In the genomic region with DNA sequence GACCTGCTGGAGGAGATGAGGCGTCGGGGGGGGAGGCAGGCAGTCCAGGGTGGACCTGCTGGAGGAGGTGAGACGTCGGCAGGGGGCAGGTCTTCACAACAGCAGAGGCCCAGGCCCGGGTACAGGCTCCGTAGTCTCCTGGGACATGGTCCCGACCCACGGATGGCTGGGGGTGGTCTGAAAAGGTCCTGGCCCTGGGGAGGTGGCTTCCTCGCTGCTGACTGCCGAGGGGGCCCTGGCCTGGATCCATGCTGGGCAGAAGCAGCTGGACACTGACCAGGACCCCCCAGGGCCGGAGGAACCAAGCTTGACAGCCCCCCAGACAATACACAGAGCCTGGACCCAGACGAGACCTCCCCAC, we compare ENCODE assay signal across 19 cellular contexts. TPM values are rescaled to one million over a fixed set of nuclear protein-coding genes. Genes with fewer than 3 reads are reported as not detected.
DNase-seq lines count a peak whose midpoint lies in the region; ATAC-seq and TF ChIP-seq lines count a peak whose summit lies in the region.
"Had no signal": no experiment of that assay in that cellular context is flagged by ENCODE, and none has a peak within 500 bp of the region (broad histone marks: within the 10 kb centered on the region; RNA-seq: fewer than 3 reads in every experiment).

No MANE protein-coding gene starts in this region.

- no peaks in the 10 kb centered on the region for H3K79me2 ChIP-seq in PC-3 (ENCODE audit: low read length)

- H3F3A ChIP-seq in PC-3 (ENCODE audit: low read length, unreplicated experiment) = no peaks in the 10 kb centered on the region

- POLR2A ChIA-PET in PC-3 (lab: Charles Lee; ENCODE audit: unreplicated experiment) = no interaction called here

- peaks cover 2% of the 10 kb centered on the region for H3K4me1 Mint-ChIP-seq in activated CD8-positive, alpha-beta memory T cell treated with anti-CD3 and anti-CD28 coated beads, Interleukin-2, amount 10 ng/mL, durations not matched to agents 7 days and 5 days
- H3K4me1 Mint-ChIP-seq in endothelial cell (ENCODE audit: unreplicated experiment) = peaks cover 19% of the 10 kb centered on the region
- peaks cover 5% of the 10 kb centered on the region for H3K4me1 Mint-ChIP-seq in stimulated activated effector memory CD8-positive, alpha-beta T cell treated with anti-CD3 and anti-CD28 coated beads, Interleukin-12 subunit alpha, Interleukin-12 subunit beta, amount 100 ng/mL, for 72 hours
- peaks cover 8% of the 10 kb centered on the region for H3K4me1 Mint-ChIP-seq in stimulated activated naive CD8-positive, alpha-beta T cell treated with anti-CD3 and anti-CD28 coated beads, Interleukin-15, amount 100 ng/mL, for 72 hours

- no peak overlapping the region for H3K27ac ChIP-seq in PC-3 (ENCODE audit: low read length)
- H3K27ac ChIP-seq: A549, HL-60, PC-9 had no signal

- no peaks in the 10 kb centered on the region for H4K20me1 ChIP-seq in PC-3 (ENCODE audit: low read length)

- H3K36me3 Mint-ChIP-seq in activated CD8-positive, alpha-beta memory T cell treated with anti-CD3 and anti-CD28 coated beads, Interleukin-2, amount 10 ng/mL, durations not matched to agents 7 days and 5 days = no peaks in the 10 kb centered on the region
- peaks cover 26% of the 10 kb centered on the region for H3K36me3 Mint-ChIP-seq in endothelial cell (ENCODE audit: low read depth, unreplicated experiment)
- H3K36me3 Mint-ChIP-seq in stimulated activated effector memory CD8-positive, alpha-beta T cell treated with anti-CD3 and anti-CD28 coated beads, Interleukin-12 subunit alpha, Interleukin-12 subunit beta, amount 100 ng/mL, for 72 hours = peaks cover 16% of the 10 kb centered on the region

- no peak overlapping the region for H3K9ac ChIP-seq in PC-3 (ENCODE audit: low read length)

- DNase-seq in activated CD8-positive, alpha-beta memory T cell treated with anti-CD3 and anti-CD28 coated beads, Interleukin-2, amount 10 ng/mL, durations not matched to agents 7 days and 5 days = no peak
- DNase-seq in activated CD8-positive, alpha-beta memory T cell treated with anti-CD3 and anti-CD28 coated beads, Interleukin-2, amount 50 U/mL, for 4 hours = no peak
- no peak for DNase-seq in PC-3
- DNase-seq in endothelial cell (ENCODE audit: low spot score) = no peak
- DNase-seq in stimulated activated effector memory CD8-positive, alpha-beta T cell treated with anti-CD3 and anti-CD28 coated beads, Interleukin-12 subunit alpha, Interleukin-12 subunit beta, amount 100 ng/mL, for 72 hours (ENCODE audit: low spot score in 2 of 2) = no peak
- no peak for DNase-seq in stimulated activated naive CD8-positive, alpha-beta T cell treated with anti-CD3 and anti-CD28 coated beads, Interleukin-15, amount 100 ng/mL, for 72 hours
- no peak for DNase-seq in 8988T
- DNase-seq: COR-L47, EL, NCI-H1436, NCI-H2029, NCI-H446 treated with DMSO at 0.1 percent for 48 hours, NCI-H748 treated with DMSO at 0.1 percent for 48 hours had no signal

- no peak overlapping the region for H3K4me2 ChIP-seq in PC-3 (ENCODE audit: low read length)
- H3K4me2 ChIP-seq: A549, PC-9 had no signal

- no peak overlapping the region for H2AFZ ChIP-seq in PC-3 (ENCODE audit: low read length)
- H2AFZ ChIP-seq: PC-9 had no signal

- no peaks in the 10 kb centered on the region for H3K9me3 Mint-ChIP-seq in activated CD8-positive, alpha-beta memory T cell treated with anti-CD3 and anti-CD28 coated beads, Interleukin-2, amount 10 ng/mL, durations not matched to agents 7 days and 5 days (ENCODE audit: low read depth)
- H3K9me3 Mint-ChIP-seq in endothelial cell (ENCODE audit: unreplicated experiment) = no peaks in the 10 kb centered on the region
- H3K9me3 Mint-ChIP-seq in stimulated activated effector memory CD8-positive, alpha-beta T cell treated with anti-CD3 and anti-CD28 coated beads, Interleukin-12 subunit alpha, Interleukin-12 subunit beta, amount 100 ng/mL, for 72 hours = no peaks in the 10 kb centered on the region
- no peaks in the 10 kb centered on the region for H3K9me3 Mint-ChIP-seq in stimulated activated naive CD8-positive, alpha-beta T cell treated with anti-CD3 and anti-CD28 coated beads, Interleukin-15, amount 100 ng/mL, for 72 hours
- H3K9me3 Mint-ChIP-seq: H9 had no signal

- TF ChIP-seq CTCF in PC-3 (conservative IDR thresholded peaks at IDR 0.05; ENCODE audit: low read depth, low read length) (no peak), endothelial cell (IDR thresholded peaks at IDR 0.05; ENCODE audit: unreplicated experiment) (no peak)

- intact Hi-C loops in PC-3 (cut with micrococcal nuclease) = loop anchor here (2.0 kb wide), 1 partner anchor 24 kb away; no protein-coding TSS in a partner anchor

- CTCF ChIA-PET in activated CD8-positive, alpha-beta memory T cell treated with anti-CD3 and anti-CD28 coated beads, Interleukin-2, amount 10 ng/mL, durations not matched to agents 7 days and 5 days (lab: Charles Lee) = interaction anchor here (0.7 to 2.4 kb wide), 19 partner anchors 10 to 399 kb away, joined by 3 to 33 read pairs (median 4); a partner anchor contains a TSS
- CTCF ChIA-PET in PC-3 (lab: Charles Lee) = interaction anchor here (0.6 to 1.5 kb wide), 2 partner anchors 22 to 27 kb away, joined by 3 to 6 read pairs; no protein-coding TSS in a partner anchor

- H3K4me3 Mint-ChIP-seq in activated CD8-positive, alpha-beta memory T cell treated with anti-CD3 and anti-CD28 coated beads, Interleukin-2, amount 10 ng/mL, durations not matched to agents 7 days and 5 days = no peak overlapping the region
- peak overlapping the region; percentile 51 for H3K4me3 Mint-ChIP-seq in endothelial cell (ENCODE audit: unreplicated experiment)
- no peak overlapping the region for H3K4me3 Mint-ChIP-seq in stimulated activated effector memory CD8-positive, alpha-beta T cell treated with anti-CD3 and anti-CD28 coated beads, Interleukin-12 subunit alpha, Interleukin-12 subunit beta, amount 100 ng/mL, for 72 hours
- no peak overlapping the region for H3K4me3 Mint-ChIP-seq in stimulated activated naive CD8-positive, alpha-beta T cell treated with anti-CD3 and anti-CD28 coated beads, Interleukin-15, amount 100 ng/mL, for 72 hours
- H3K4me3 Mint-ChIP-seq: CD14-positive monocyte, H9 had no signal

- H3K9me2 ChIP-seq in PC-3 (replicated peaks; ENCODE audit: low read length) = no peaks in the 10 kb centered on the region

- peaks cover 6% of the 10 kb centered on the region for H3K27me3 Mint-ChIP-seq in activated CD8-positive, alpha-beta memory T cell treated with anti-CD3 and anti-CD28 coated beads, Interleukin-2, amount 10 ng/mL, durations not matched to agents 7 days and 5 days
- peaks cover 82% of the 10 kb centered on the region for H3K27me3 Mint-ChIP-seq in endothelial cell (ENCODE audit: unreplicated experiment)
- H3K27me3 Mint-ChIP-seq in stimulated activated naive CD8-positive, alpha-beta T cell treated with anti-CD3 and anti-CD28 coated beads, Interleukin-15, amount 100 ng/mL, for 72 hours = peaks cover 26% of the 10 kb centered on the region

- H3K27ac Mint-ChIP-seq in activated CD8-positive, alpha-beta memory T cell treated with anti-CD3 and anti-CD28 coated beads, Interleukin-2, amount 10 ng/mL, durations not matched to agents 7 days and 5 days = no peak overlapping the region
- no peak overlapping the region for H3K27ac Mint-ChIP-seq in endothelial cell (ENCODE audit: unreplicated experiment)
- peak overlapping the region; percentile 29 for H3K27ac Mint-ChIP-seq in stimulated activated effector memory CD8-positive, alpha-beta T cell treated with anti-CD3 and anti-CD28 coated beads, Interleukin-12 subunit alpha, Interleukin-12 subunit beta, amount 100 ng/mL, for 72 hours
- H3K27ac Mint-ChIP-seq in stimulated activated naive CD8-positive, alpha-beta T cell treated with anti-CD3 and anti-CD28 coated beads, Interleukin-15, amount 100 ng/mL, for 72 hours = no peak overlapping the region
- H3K27ac Mint-ChIP-seq: CD14-positive monocyte, H9 had no signal

- BruUV-seq in PC-3 (replicated peaks; lab: Mats Ljungman, UMichigan) = no TSS peak

- ATAC-seq in activated CD8-positive, alpha-beta memory T cell treated with anti-CD3 and anti-CD28 coated beads, Interleukin-2, amount 10 ng/mL, durations not matched to agents 7 days and 5 days = peak; percentile 6
- ATAC-seq in PC-3 = 0 out of 2 replicates have a peak, but pooled peaks have one; percentile 8
- no peak for ATAC-seq in stimulated activated effector memory CD8-positive, alpha-beta T cell treated with anti-CD3 and anti-CD28 coated beads, Interleukin-12 subunit alpha, Interleukin-12 subunit beta, amount 100 ng/mL, for 72 hours
- ATAC-seq in stimulated activated naive CD8-positive, alpha-beta T cell treated with anti-CD3 and anti-CD28 coated beads, Interleukin-15, amount 100 ng/mL, for 72 hours = no peak
- no peak for ATAC-seq in HG02798 (IDR thresholded peaks at IDR 0.05; ENCODE audit: poor library complexity, unreplicated experiment)

- H3K27me3 ChIP-seq in PC-3 (ENCODE audit: low read length) = no peaks in the 10 kb centered on the region

- no peaks in the 10 kb centered on the region for H3K4me1 ChIP-seq in PC-3 (ENCODE audit: insufficient read depth, low read length)

- H3K4me3 ChIP-seq in PC-3 (ENCODE audit: low read length) = no peak overlapping the region
- H3K4me3 ChIP-seq: A549, PC-9 had no signal

- H3K9me3 ChIP-seq in PC-3 (ENCODE audit: low read length) = no peaks in the 10 kb centered on the region
- H3K9me3 ChIP-seq: A549 had no signal

- no peaks in the 10 kb centered on the region for H3K36me3 ChIP-seq in PC-3 (ENCODE audit: low read depth, low read length)

RNA-seq across cellular contexts. Expression of a gene that starts 8.5 kb away (rescaled TPM):
- 1 to 10 TPM in 1 of 2 experiments, under 1 TPM in 1; 0.29 to 1.1 TPM for total RNA-seq in activated CD8-positive, alpha-beta memory T cell treated with anti-CD3 and anti-CD28 coated beads, Interleukin-2, amount 10 ng/mL, durations not matched to agents 7 days and 5 days
- total RNA-seq in PC-3 (2014; rRNA removed) = 23.1 and 29.5 TPM in 2 replicates
- 945 TPM for total RNA-seq in endothelial cell (ENCODE audit: unreplicated experiment)

RNA-seq across cellular contexts. Expression of a gene that starts 16.0 kb away (rescaled TPM):
- 10 to 100 TPM; 16.9 to 20.5 TPM for total RNA-seq in activated CD8-positive, alpha-beta memory T cell treated with anti-CD3 and anti-CD28 coated beads, Interleukin-2, amount 10 ng/mL, durations not matched to agents 7 days and 5 days
- total RNA-seq in PC-3 (2014; rRNA removed) = 103 and 106 TPM in 2 replicates
- total RNA-seq in endothelial cell (ENCODE audit: unreplicated experiment) = 38.9 TPM

RNA-seq across cellular contexts. Expression of a gene that starts 41.1 kb away (rescaled TPM):
- total RNA-seq in activated CD8-positive, alpha-beta memory T cell treated with anti-CD3 and anti-CD28 coated beads, Interleukin-2, amount 10 ng/mL, durations not matched to agents 7 days and 5 days = not detected
- 19.5 and 26.3 TPM in 2 replicates for total RNA-seq in PC-3 (2014; rRNA removed)
- total RNA-seq in endothelial cell (ENCODE audit: unreplicated experiment) = 293 TPM

Comparison
In these comparisons a context has a peak if more than half of its experiments do, and no peak if none do; other contexts are left out.
1. ATAC-seq: peak in activated CD8-positive, alpha-beta memory T cell treated with anti-CD3 and anti-CD28 coated beads, Interleukin-2, amount 10 ng/mL, durations not matched to agents 7 days and 5 days (single experiment) and PC-3 (single experiment); none in stimulated activated effector memory CD8-positive, alpha-beta T cell treated with anti-CD3 and anti-CD28 coated beads, Interleukin-12 subunit alpha, Interleukin-12 subunit beta, amount 100 ng/mL, for 72 hours (single experiment), stimulated activated naive CD8-positive, alpha-beta T cell treated with anti-CD3 and anti-CD28 coated beads, Interleukin-15, amount 100 ng/mL, for 72 hours (single experiment) and HG02798 (single experiment).
2. RNA of a gene that starts 8.5 kb away (total RNA-seq): 945 TPM in endothelial cell (single experiment); 23.1 to 29.5 TPM in PC-3 and 0.29 to 1.1 TPM in activated CD8-positive, alpha-beta memory T cell treated with anti-CD3 and anti-CD28 coated beads, Interleukin-2, amount 10 ng/mL, durations not matched to agents 7 days and 5 days; every median in the first group is over 10 times any median in the second.
3. RNA of a gene that starts 41.1 kb away (total RNA-seq): 293 TPM in endothelial cell (single experiment) and 19.5 to 26.3 TPM in PC-3; not detected in activated CD8-positive, alpha-beta memory T cell treated with anti-CD3 and anti-CD28 coated beads, Interleukin-2, amount 10 ng/mL, durations not matched to agents 7 days and 5 days; every median in the first group is over 10 times any median in the second.